In the genomic region with DNA sequence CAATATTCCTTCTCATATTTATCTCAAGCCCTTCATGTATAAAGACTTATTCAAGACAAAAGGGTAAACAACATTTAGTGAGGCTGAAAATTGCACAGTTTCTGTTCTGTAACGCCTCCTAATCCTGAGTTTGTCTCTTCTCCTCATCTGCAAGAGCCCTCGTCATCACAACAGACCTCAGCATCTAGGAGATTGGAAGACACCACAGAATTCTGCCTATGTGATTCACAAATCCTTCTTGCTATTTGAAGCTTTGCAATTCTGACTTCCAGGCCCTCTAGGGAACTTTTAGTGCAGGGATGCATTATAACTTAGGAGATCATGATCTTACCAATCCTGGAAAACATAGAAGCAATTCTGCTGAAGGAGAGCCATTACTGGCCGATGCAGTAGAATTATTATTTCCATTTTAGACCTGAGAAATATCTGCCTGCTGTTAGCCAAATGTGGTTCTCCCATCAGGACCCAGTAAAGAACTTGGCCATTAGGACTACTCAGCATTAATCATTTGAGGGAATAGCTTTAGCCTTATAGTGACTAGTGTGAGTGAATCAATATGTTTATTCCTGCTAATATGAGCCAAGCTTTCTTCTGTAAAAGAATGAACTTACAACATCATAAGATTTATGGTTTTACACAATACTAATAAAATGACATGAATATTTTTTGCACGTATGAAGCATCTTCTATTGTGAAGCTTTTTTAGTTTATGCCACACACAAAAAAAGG, we compare ENCODE assay signal across 18 cellular contexts.
DNase-seq lines count a peak whose midpoint lies in the region; ATAC-seq and TF ChIP-seq lines count a peak whose summit lies in the region.
"Had no signal": no experiment of that assay in that cellular context is flagged by ENCODE, and none has a peak within 500 bp of the region (broad histone marks: within the 10 kb centered on the region; RNA-seq: fewer than 3 reads in every experiment).

No MANE protein-coding gene starts in this region.

- no peak overlapping the region for H4K8ac ChIP-seq in mesenchymal stem cell (ENCODE audit: low read length)

- H3K4me3 ChIP-seq in mesenchymal stem cell (ENCODE audit: insufficient read depth in 1 of 2, low read depth in 1 of 2, low read length in 2 of 2), result peak overlapping the region in 1 of 2 experiments; percentile 41
- H3K4me3 ChIP-seq: SK-N-MC had no signal

- 94% methylated on average over 3 of the region's 4 CpGs for WGBS in mesenchymal stem cell

- H3K4me2 ChIP-seq in mesenchymal stem cell (ENCODE audit: low read length, poor library complexity, severe bottlenecking), result no peak overlapping the region

- DNase-seq in AG08395 (ENCODE audit: low spot score), result peak; percentile 27
- DNase-seq in GM04504 (ENCODE audit: low read depth), result peak; percentile 28
- DNase-seq in mesenchymal stem cell, result no peak
- no peak for DNase-seq in NCI-H748 treated with DMSO at 0.1 percent for 48 hours (lab: John Stamatoyannopoulos, UW)
- DNase-seq: CD4-positive, alpha-beta memory T cell; DND-41; MM.1S; NCI-H1105; NCI-H187; NCI-H446 treated with DMSO at 0.1 percent for 48 hours; NCI-H82 had no signal

- peak overlapping the region; percentile 69 for H3K9ac ChIP-seq in mesenchymal stem cell (ENCODE audit: low read length)

- H2BK5ac ChIP-seq in mesenchymal stem cell (ENCODE audit: low read depth, low read length, poor library complexity, severe bottlenecking), result no peak overlapping the region

- no peaks in the 10 kb centered on the region for H3K36me3 ChIP-seq in mesenchymal stem cell (ENCODE audit: control insufficient read depth in 1 of 2, insufficient read depth in 2 of 2, low read depth in 1 of 2, low read length in 2 of 2)

- no peak overlapping the region for H2BK15ac ChIP-seq in mesenchymal stem cell (ENCODE audit: low read depth, poor library complexity, severe bottlenecking)

- H3K4me1 ChIP-seq in mesenchymal stem cell (ENCODE audit: control insufficient read depth, insufficient read depth, low read depth, low read length), result no peaks in the 10 kb centered on the region

- ATAC-seq in GM21576 (IDR thresholded peaks at IDR 0.05; ENCODE audit: unreplicated experiment), result no peak
- ATAC-seq in HG03025 (IDR thresholded peaks at IDR 0.05; ENCODE audit: low FRiP score, unreplicated experiment), result no peak
- ATAC-seq in GM18505 (IDR thresholded peaks at IDR 0.05; ENCODE audit: unreplicated experiment), result no peak
- ATAC-seq: HCT116, Right ventricle myocardium inferior had no signal

- no peak overlapping the region for H2AFZ ChIP-seq in mesenchymal stem cell (ENCODE audit: low read depth, low read length)

- no peaks in the 10 kb centered on the region for H3K79me1 ChIP-seq in mesenchymal stem cell (replicated peaks; ENCODE audit: low read length, poor library complexity, severe bottlenecking)

- no peaks in the 10 kb centered on the region for H3K27me3 ChIP-seq in mesenchymal stem cell (ENCODE audit: control insufficient read depth in 1 of 2, insufficient read depth in 1 of 2, low read length in 2 of 2)

- H3K9me3 ChIP-seq in mesenchymal stem cell (ENCODE audit: control insufficient read depth, low read length), result no peaks in the 10 kb centered on the region

- no peak overlapping the region for H3K14ac ChIP-seq in mesenchymal stem cell (ENCODE audit: low read length in 2 of 2)

- H4K91ac ChIP-seq in mesenchymal stem cell (ENCODE audit: low read length), result no peak overlapping the region

- H3K18ac ChIP-seq in mesenchymal stem cell (ENCODE audit: low read depth in 1 of 2, low read length in 2 of 2), result no peak overlapping the region

- no peak overlapping the region for H2AK5ac ChIP-seq in mesenchymal stem cell (ENCODE audit: low read length, severe bottlenecking)

- no peak overlapping the region for H2BK12ac ChIP-seq in mesenchymal stem cell (ENCODE audit: low read length in 2 of 2)

- no peak overlapping the region for H3K23ac ChIP-seq in mesenchymal stem cell (ENCODE audit: low read length in 2 of 2)

- no peak overlapping the region for H3K4ac ChIP-seq in mesenchymal stem cell (ENCODE audit: low read depth in 1 of 2, low read length in 2 of 2)

- no peak overlapping the region for H2BK120ac ChIP-seq in mesenchymal stem cell (ENCODE audit: low read depth, low read length)

- TF ChIP-seq POLR2A in GM18505 (IDR thresholded peaks at IDR 0.05; ENCODE audit: borderline replicate concordance, extremely low read depth, insufficient read depth, insufficient read length), result no peak

- H3K27ac ChIP-seq in cingulate gyrus (ENCODE audit: low read depth, low read length) (peak overlapping the region; percentile 21), mesenchymal stem cell (ENCODE audit: low read length, poor library complexity, severe bottlenecking) (no peak overlapping the region)
- H3K27ac ChIP-seq: SK-N-MC had no signal

Comparison
In these comparisons a context has a peak if more than half of its experiments do, and no peak if none do; other contexts are left out.
1. DNase-seq: peak in AG08395 (single experiment) and GM04504 (single experiment); none in mesenchymal stem cell (single experiment) and NCI-H748 treated with DMSO at 0.1 percent for 48 hours (single experiment).